Comparison of ENCODE assay signal across 14 cellular contexts in the genomic region with DNA sequence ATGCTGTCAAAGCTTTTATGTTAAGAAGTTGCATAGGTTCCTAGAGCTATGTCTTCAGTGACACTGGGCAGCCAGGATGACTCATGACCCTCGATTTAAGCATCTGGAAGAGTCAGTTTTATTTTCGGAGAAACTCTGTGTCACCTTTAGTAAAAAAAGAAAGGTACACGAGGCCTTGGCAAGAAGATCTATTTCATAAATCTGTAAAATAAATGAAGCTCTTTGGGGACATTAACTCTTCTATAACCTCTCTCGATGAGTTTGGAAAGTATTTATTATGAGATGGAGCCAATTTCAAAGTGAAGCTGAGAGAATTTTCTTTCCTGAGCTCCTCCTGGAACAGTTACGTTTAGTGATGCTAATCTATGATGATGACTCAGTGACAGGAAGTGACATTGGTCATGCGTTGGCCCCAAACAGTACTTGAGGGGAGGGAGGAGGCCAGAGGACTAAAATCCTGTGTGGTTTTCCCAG.
DNase-seq lines count a peak whose midpoint lies in the region; ATAC-seq and TF ChIP-seq lines count a peak whose summit lies in the region.
"Had no signal": no experiment of that assay in that cellular context is flagged by ENCODE, and none has a peak within 500 bp of the region (broad histone marks: within the 10 kb centered on the region; RNA-seq: fewer than 3 reads in every experiment).

No MANE protein-coding gene starts in this region.

- H3K36me3 ChIP-seq in A673 (ENCODE audit: insufficient read depth, low read length, poor library complexity, severe bottlenecking) = no peaks in the 10 kb centered on the region
- H3K36me3 ChIP-seq in HEK293 (ENCODE audit: control insufficient read depth in 2 of 2, insufficient read depth in 1 of 2, low read length in 2 of 2) = no peaks in the 10 kb centered on the region
- no peaks in the 10 kb centered on the region for H3K36me3 ChIP-seq in SJSA1
- no peaks in the 10 kb centered on the region for H3K36me3 ChIP-seq in prostate gland
- H3K36me3 ChIP-seq: esophagus squamous epithelium, HAP-1 had no signal

- ATAC-seq in GM21825 (IDR thresholded peaks at IDR 0.05; ENCODE audit: unreplicated experiment) = no peak
- no peak for ATAC-seq in HG03439 (IDR thresholded peaks at IDR 0.05; ENCODE audit: unreplicated experiment)
- ATAC-seq: activated CD4-positive, CD25-positive, alpha-beta regulatory T cell treated with anti-CD3 and anti-CD28 coated beads, Interleukin-2, amount 50 U/mL, for 24 hours; mucosa of descending colon had no signal

- no peaks in the 10 kb centered on the region for H3K9me3 ChIP-seq in A673 (ENCODE audit: low read depth, low read length, poor library complexity, severe bottlenecking)
- no peaks in the 10 kb centered on the region for H3K9me3 ChIP-seq in HEK293 (ENCODE audit: control insufficient read depth, insufficient read depth, low read depth, low read length)
- no peaks in the 10 kb centered on the region for H3K9me3 ChIP-seq in SJSA1 (replicated peaks)
- H3K9me3 ChIP-seq in prostate gland = no peaks in the 10 kb centered on the region
- H3K9me3 ChIP-seq: esophagus squamous epithelium, HAP-1, mucosa of descending colon had no signal

- intact Hi-C loops in A673 (cut with micrococcal nuclease; ENCODE audit: unreplicated experiment) = no loop called here
- intact Hi-C loops in prostate gland (cut with DNase I) = no loop called here

- 23% methylated on average over 6 of the region's 6 CpGs for WGBS in prostate gland

- DNase-seq in A673 (ENCODE audit: low spot score) (peak; percentile 39), SJSA1 (ENCODE audit: low read depth in 1 of 2, low spot score in 2 of 2) (peak; percentile 67 to 85), fibroblast of peridontal ligament (ENCODE audit: extremely low read depth) (peak; percentile 34), HuH-7.5 (ENCODE audit: low spot score) (no peak), prostate gland (ENCODE audit: low spot score) (no peak)
- DNase-seq: esophagus squamous epithelium, mucosa of descending colon, NCI-H526 treated with DMSO at 0.1 percent for 48 hours had no signal

- CTCF ChIA-PET in A673 (lab: Charles Lee) = no interaction called here
- CTCF ChIA-PET in HEK293 (lab: Yijun Ruan, JAX) = interaction anchor here (0.6 to 0.7 kb wide), 2 partner anchors 232 to 349 kb away, joined by 3 to 4 read pairs; no protein-coding TSS in a partner anchor

- H3K27ac ChIP-seq in A673 (ENCODE audit: low read depth, low read length, poor library complexity, severe bottlenecking) (no peak overlapping the region), HEK293 (ENCODE audit: extremely low read depth, low read depth, low read length) (no peak overlapping the region), SJSA1 (peak overlapping the region; percentile 90), prostate gland (no peak overlapping the region)
- H3K27ac ChIP-seq: C4-2B, esophagus squamous epithelium had no signal

- no peak for TF ChIP-seq CTCF in A673 (conservative IDR thresholded peaks at IDR 0.05; ENCODE audit: low read depth, low read length)
- TF ChIP-seq CTCF in HEK293 (tag by site-specific recombination; IDR thresholded peaks at IDR 0.05) = no peak
- no peak for TF ChIP-seq CTCF in prostate gland (IDR thresholded peaks at IDR 0.05)

- H3K4me3 ChIP-seq in A673 (ENCODE audit: low read depth, low read length, poor library complexity, severe bottlenecking) = no peak overlapping the region
- H3K4me3 ChIP-seq in HEK293 (ENCODE audit: low read depth, low read length) = no peak overlapping the region
- H3K4me3 ChIP-seq in SJSA1 = peak overlapping the region; percentile 16
- H3K4me3 ChIP-seq in prostate gland = no peak overlapping the region
- H3K4me3 ChIP-seq: esophagus squamous epithelium, HAP-1, mucosa of descending colon had no signal

- TF ChIP-seq POLR2A in prostate gland (IDR thresholded peaks at IDR 0.05) = no peak

- no TSS peak for BruUV-seq in A673 (replicated peaks; lab: Mats Ljungman, UMichigan)

- no peaks in the 10 kb centered on the region for H3K27me3 ChIP-seq in A673 (replicated peaks; ENCODE audit: insufficient read depth, low read depth, low read length, poor library complexity)
- no peaks in the 10 kb centered on the region for H3K27me3 ChIP-seq in SJSA1 (replicated peaks)
- H3K27me3 ChIP-seq in prostate gland (replicated peaks; ENCODE audit: insufficient read depth) = no peaks in the 10 kb centered on the region
- H3K27me3 ChIP-seq: esophagus squamous epithelium had no signal

- POLR2A ChIA-PET in A673 (lab: Charles Lee; ENCODE audit: low non-redundant PET) = no interaction called here
- POLR2A ChIA-PET in HEK293 (lab: Yijun Ruan, JAX) = no interaction called here

- no peaks in the 10 kb centered on the region for H3K4me1 ChIP-seq in A673 (ENCODE audit: insufficient read depth, low read length, poor library complexity, severe bottlenecking)
- no peaks in the 10 kb centered on the region for H3K4me1 ChIP-seq in HEK293 (ENCODE audit: control insufficient read depth, insufficient read depth, low read length)
- peaks cover 30% of the 10 kb centered on the region for H3K4me1 ChIP-seq in SJSA1 (replicated peaks)
- H3K4me1 ChIP-seq in prostate gland (replicated peaks) = no peaks in the 10 kb centered on the region
- H3K4me1 ChIP-seq: HAP-1 had no signal

TF ChIP-seq in HEK293, 187 proteins besides CTCF, POLR2A, EP300 and RAD21:
- TF ChIP-seq, protein P1, sequence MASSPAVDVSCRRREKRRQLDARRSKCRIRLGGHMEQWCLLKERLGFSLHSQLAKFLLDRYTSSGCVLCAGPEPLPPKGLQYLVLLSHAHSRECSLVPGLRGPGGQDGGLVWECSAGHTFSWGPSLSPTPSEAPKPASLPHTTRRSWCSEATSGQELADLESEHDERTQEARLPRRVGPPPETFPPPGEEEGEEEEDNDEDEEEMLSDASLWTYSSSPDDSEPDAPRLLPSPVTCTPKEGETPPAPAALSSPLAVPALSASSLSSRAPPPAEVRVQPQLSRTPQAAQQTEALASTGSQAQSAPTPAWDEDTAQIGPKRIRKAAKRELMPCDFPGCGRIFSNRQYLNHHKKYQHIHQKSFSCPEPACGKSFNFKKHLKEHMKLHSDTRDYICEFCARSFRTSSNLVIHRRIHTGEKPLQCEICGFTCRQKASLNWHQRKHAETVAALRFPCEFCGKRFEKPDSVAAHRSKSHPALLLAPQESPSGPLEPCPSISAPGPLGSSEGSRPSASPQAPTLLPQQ (tag by site-specific recombination; IDR thresholded peaks at IDR 0.05) = no peak
- TF ChIP-seq ZNF629 (tag by site-specific recombination; IDR thresholded peaks at IDR 0.05) (0 out of 2 replicates have a peak, but pooled peaks have one; percentile 20), ZNF112 (tag by site-specific recombination; IDR thresholded peaks at IDR 0.05) (no peak), ZNF366 (tag by site-specific recombination; conservative IDR thresholded peaks at IDR 0.05) (0 out of 2 replicates have a peak, but pooled peaks have one; percentile 27), ZNF549 (tag by site-specific recombination; IDR thresholded peaks at IDR 0.05) (peak; percentile 74)
- TF ChIP-seq, protein P2, sequence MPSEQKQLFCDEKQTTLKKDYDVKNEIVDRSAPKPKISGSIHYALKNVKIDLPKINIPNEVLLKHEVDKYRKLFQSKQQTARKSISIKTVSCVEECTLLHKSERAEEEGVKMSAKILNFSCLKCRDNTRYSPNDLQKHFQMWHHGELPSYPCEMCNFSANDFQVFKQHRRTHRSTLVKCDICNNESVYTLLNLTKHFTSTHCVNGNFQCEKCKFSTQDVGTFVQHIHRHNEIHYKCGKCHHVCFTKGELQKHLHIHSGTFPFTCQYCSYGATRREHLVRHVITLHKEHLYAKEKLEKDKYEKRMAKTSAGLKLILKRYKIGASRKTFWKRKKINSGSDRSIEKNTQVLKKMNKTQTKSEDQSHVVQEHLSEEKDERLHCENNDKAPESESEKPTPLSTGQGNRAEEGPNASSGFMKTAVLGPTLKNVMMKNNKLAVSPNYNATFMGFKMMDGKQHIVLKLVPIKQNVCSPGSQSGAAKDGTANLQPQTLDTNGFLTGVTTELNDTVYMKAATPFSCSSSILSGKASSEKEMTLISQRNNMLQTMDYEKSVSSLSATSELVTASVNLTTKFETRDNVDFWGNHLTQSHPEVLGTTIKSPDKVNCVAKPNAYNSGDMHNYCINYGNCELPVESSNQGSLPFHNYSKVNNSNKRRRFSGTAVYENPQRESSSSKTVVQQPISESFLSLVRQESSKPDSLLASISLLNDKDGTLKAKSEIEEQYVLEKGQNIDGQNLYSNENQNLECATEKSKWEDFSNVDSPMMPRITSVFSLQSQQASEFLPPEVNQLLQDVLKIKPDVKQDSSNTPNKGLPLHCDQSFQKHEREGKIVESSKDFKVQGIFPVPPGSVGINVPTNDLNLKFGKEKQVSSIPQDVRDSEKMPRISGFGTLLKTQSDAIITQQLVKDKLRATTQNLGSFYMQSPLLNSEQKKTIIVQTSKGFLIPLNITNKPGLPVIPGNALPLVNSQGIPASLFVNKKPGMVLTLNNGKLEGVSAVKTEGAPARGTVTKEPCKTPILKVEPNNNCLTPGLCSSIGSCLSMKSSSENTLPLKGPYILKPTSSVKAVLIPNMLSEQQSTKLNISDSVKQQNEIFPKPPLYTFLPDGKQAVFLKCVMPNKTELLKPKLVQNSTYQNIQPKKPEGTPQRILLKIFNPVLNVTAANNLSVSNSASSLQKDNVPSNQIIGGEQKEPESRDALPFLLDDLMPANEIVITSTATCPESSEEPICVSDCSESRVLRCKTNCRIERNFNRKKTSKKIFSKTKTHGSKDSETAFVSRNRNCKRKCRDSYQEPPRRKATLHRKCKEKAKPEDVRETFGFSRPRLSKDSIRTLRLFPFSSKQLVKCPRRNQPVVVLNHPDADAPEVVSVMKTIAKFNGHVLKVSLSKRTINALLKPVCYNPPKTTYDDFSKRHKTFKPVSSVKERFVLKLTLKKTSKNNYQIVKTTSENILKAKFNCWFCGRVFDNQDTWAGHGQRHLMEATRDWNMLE (tag by site-specific recombination; conservative IDR thresholded peaks at IDR 0.05; ENCODE audit: low read depth) = 0 out of 2 replicates have a peak, but pooled peaks have one; percentile 25

Comparison
In these comparisons a context has a peak if more than half of its experiments do, and no peak if none do; other contexts are left out.
1. DNase-seq: peak in A673 (single experiment), SJSA1 (2 of 2) and fibroblast of peridontal ligament (single experiment); none in HuH-7.5 (single experiment) and prostate gland (single experiment).